Comparison of ENCODE assay signal across 9 cellular contexts in the genomic region with DNA sequence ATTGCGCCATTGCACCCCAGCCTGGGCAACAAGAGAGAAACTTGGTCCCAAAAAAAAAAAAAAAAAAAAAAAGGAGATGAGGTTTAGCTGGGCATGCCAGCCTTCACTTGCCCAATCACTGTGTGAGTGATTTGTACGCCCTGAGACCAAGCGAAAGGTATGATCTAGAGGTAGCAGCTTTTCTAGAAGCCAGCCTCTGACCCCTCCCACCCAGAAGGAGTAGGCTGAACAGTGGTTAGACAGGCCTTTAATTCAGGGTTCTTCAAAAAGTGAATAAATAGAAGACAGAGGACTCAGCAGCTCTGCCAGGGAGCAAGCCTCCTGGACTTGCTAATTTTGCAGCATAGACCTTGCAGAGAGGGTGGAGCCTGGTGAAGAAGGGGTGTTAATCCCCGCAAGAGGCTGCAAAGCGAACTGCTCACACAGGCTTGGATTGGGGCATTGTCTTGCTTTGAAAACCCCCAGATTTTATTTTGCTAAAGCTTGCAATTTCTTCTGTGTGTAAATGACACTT. TPM values are rescaled to one million over a fixed set of nuclear protein-coding genes. Genes with fewer than 3 reads are reported as not detected.
DNase-seq lines count a peak whose midpoint lies in the region; ATAC-seq and TF ChIP-seq lines count a peak whose summit lies in the region.
"Had no signal": no experiment of that assay in that cellular context is flagged by ENCODE, and none has a peak within 500 bp of the region (broad histone marks: within the 10 kb centered on the region; RNA-seq: fewer than 3 reads in every experiment).

No MANE protein-coding gene starts in this region.

- H3K9me3 ChIP-seq in left ventricle myocardium inferior (replicated peaks): no peaks in the 10 kb centered on the region
- H3K9me3 ChIP-seq in suprapubic skin: no peaks in the 10 kb centered on the region

- H3K27me3 ChIP-seq in left ventricle myocardium inferior (ENCODE audit: low read depth): no peaks in the 10 kb centered on the region
- no peaks in the 10 kb centered on the region for H3K27me3 ChIP-seq in suprapubic skin

- ATAC-seq in activated CD8-positive, alpha-beta T cell treated with anti-CD3 and anti-CD28 coated beads, Interleukin-2, amount 10 ng/mL, durations not matched to agents 7 days and 5 days: peak; percentile 13

- H3K4me1 ChIP-seq in left ventricle myocardium inferior: peaks cover 54% of the 10 kb centered on the region
- H3K4me1 ChIP-seq in suprapubic skin: peaks cover 33% of the 10 kb centered on the region

- POLR2A ChIA-PET in activated CD8-positive, alpha-beta T cell treated with anti-CD3 and anti-CD28 coated beads, Interleukin-2, amount 10 ng/mL, durations not matched to agents 7 days and 5 days (lab: Charles Lee): interaction anchor here (1.3 kb wide), 1 partner anchor 9 kb away, joined by 4 read pairs; no protein-coding TSS in a partner anchor

- peak overlapping the region; percentile 18 for H3K4me3 Mint-ChIP-seq in activated CD8-positive, alpha-beta T cell treated with anti-CD3 and anti-CD28 coated beads, Interleukin-2, amount 10 ng/mL, durations not matched to agents 7 days and 5 days

- no peak for TF ChIP-seq POLR2A in suprapubic skin (IDR thresholded peaks at IDR 0.05)
- no peak for TF ChIP-seq POLR2A in lower leg skin (IDR thresholded peaks at IDR 0.05)

- H3K27me3 Mint-ChIP-seq in activated CD8-positive, alpha-beta T cell treated with anti-CD3 and anti-CD28 coated beads, Interleukin-2, amount 10 ng/mL, durations not matched to agents 7 days and 5 days (ENCODE audit: low read depth): no peaks in the 10 kb centered on the region

- peaks cover 31% of the 10 kb centered on the region for H3K36me3 Mint-ChIP-seq in activated CD8-positive, alpha-beta T cell treated with anti-CD3 and anti-CD28 coated beads, Interleukin-2, amount 10 ng/mL, durations not matched to agents 7 days and 5 days (ENCODE audit: low read depth)

- H3K4me3 ChIP-seq in left ventricle myocardium inferior: no peak overlapping the region
- H3K4me3 ChIP-seq in suprapubic skin: peak overlapping the region; percentile 9
- no peak overlapping the region for H3K4me3 ChIP-seq in lower leg skin (ENCODE audit: low read depth, poor library complexity, severe bottlenecking)

- H3K36me3 ChIP-seq in left ventricle myocardium inferior (peaks cover 2% of the 10 kb centered on the region), suprapubic skin (peaks cover 10% of the 10 kb centered on the region)

- H3K27ac Mint-ChIP-seq in activated CD8-positive, alpha-beta T cell treated with anti-CD3 and anti-CD28 coated beads, Interleukin-2, amount 10 ng/mL, durations not matched to agents 7 days and 5 days: peak overlapping the region; percentile 77

- H3K4me1 Mint-ChIP-seq in activated CD8-positive, alpha-beta T cell treated with anti-CD3 and anti-CD28 coated beads, Interleukin-2, amount 10 ng/mL, durations not matched to agents 7 days and 5 days (ENCODE audit: low read depth): peaks cover 39% of the 10 kb centered on the region

- TF ChIP-seq CTCF in left ventricle myocardium inferior (IDR thresholded peaks at IDR 0.05; ENCODE audit: borderline replicate concordance) (no peak), suprapubic skin (IDR thresholded peaks at IDR 0.05) (no peak), lower leg skin (IDR thresholded peaks at IDR 0.05) (no peak)

- no peak for TF ChIP-seq EP300 in suprapubic skin (IDR thresholded peaks at IDR 0.05)

- CTCF ChIA-PET in activated CD8-positive, alpha-beta T cell treated with anti-CD3 and anti-CD28 coated beads, Interleukin-2, amount 10 ng/mL, durations not matched to agents 7 days and 5 days (lab: Charles Lee): interaction anchor here (1.0 to 1.4 kb wide), 3 partner anchors 10 to 54 kb away, joined by 3 to 7 read pairs (median 4); no protein-coding TSS in a partner anchor

- no peaks in the 10 kb centered on the region for H3K9me3 Mint-ChIP-seq in activated CD8-positive, alpha-beta T cell treated with anti-CD3 and anti-CD28 coated beads, Interleukin-2, amount 10 ng/mL, durations not matched to agents 7 days and 5 days (ENCODE audit: insufficient read depth)

- DNase-seq in SHP77 (lab: John Stamatoyannopoulos, UW) (peak; percentile 60 to 70), SHP77 treated with DMSO at 0.1 percent for 48 hours (lab: John Stamatoyannopoulos, UW) (no peak), left ventricle myocardium inferior (no peak), suprapubic skin (ENCODE audit: low spot score in 2 of 2) (no peak), lower leg skin (ENCODE audit: low spot score in 2 of 2) (no peak), caudate nucleus (lab: John Stamatoyannopoulos, UW) (no peak), 8988T (no peak)
- DNase-seq in activated CD8-positive, alpha-beta T cell treated with anti-CD3 and anti-CD28 coated beads, Interleukin-2, amount 10 ng/mL, durations not matched to agents 7 days and 5 days: no peak
- DNase-seq: SW 1271 had no signal

- intact Hi-C loops in left ventricle myocardium inferior (cut with micrococcal nuclease): no loop called here
- intact Hi-C loops in lower leg skin (cut with DNase I; ENCODE audit: low total_unique reads): no loop called here

- H3K27ac ChIP-seq in left ventricle myocardium inferior (replicated peaks) (peak overlapping the region; percentile 77), suprapubic skin (peak overlapping the region; percentile 74), caudate nucleus (ENCODE audit: low read depth, low read length) (no peak overlapping the region)

- 50% methylated on average over 5 of the region's 5 CpGs for WGBS in suprapubic skin
- WGBS in lower leg skin, 2 donors: 62 to 65% methylated on average over 5 of the region's 5 CpGs

RNA-seq across cellular contexts. Expression of a gene that starts 7.1 kb away (rescaled TPM):
- 100 to 1,000 TPM; 137 to 138 TPM for total RNA-seq in activated CD8-positive, alpha-beta T cell treated with anti-CD3 and anti-CD28 coated beads, Interleukin-2, amount 10 ng/mL, durations not matched to agents 7 days and 5 days
- 28.9 TPM for total RNA-seq in left ventricle myocardium inferior
- 10 to 100 TPM; 57.6 to 88.6 (median 74.9) TPM for total RNA-seq in suprapubic skin
- total RNA-seq in lower leg skin: 10 to 100 TPM; 53.7 to 79.4 (median 63.9) TPM

RNA-seq across cellular contexts. Expression of a gene that starts 51.4 kb away (rescaled TPM):
- total RNA-seq in activated CD8-positive, alpha-beta T cell treated with anti-CD3 and anti-CD28 coated beads, Interleukin-2, amount 10 ng/mL, durations not matched to agents 7 days and 5 days: 10 to 100 TPM; 67.5 TPM
- total RNA-seq in left ventricle myocardium inferior: 19.4 TPM
- 100 to 1,000 TPM in 1 of 4 donors, 10 to 100 TPM in 3; 60.1 to 118 (median 74.4) TPM for total RNA-seq in suprapubic skin
- total RNA-seq in lower leg skin: 10 to 100 TPM; 36.7 to 63.6 (median 45.2) TPM

Comparison
In these comparisons a context has a peak if more than half of its experiments do, and no peak if none do; other contexts are left out.
1. DNase-seq: peak in SHP77 (2 of 2); none in SHP77 treated with DMSO at 0.1 percent for 48 hours (single experiment), activated CD8-positive, alpha-beta T cell treated with anti-CD3 and anti-CD28 coated beads, Interleukin-2, amount 10 ng/mL, durations not matched to agents 7 days and 5 days (single experiment), left ventricle myocardium inferior (single experiment), suprapubic skin (0 of 2), lower leg skin (0 of 2), caudate nucleus (0 of 61) and 8988T (single experiment).